1 cellular context compared by ENCODE assay signal in the genomic region with DNA sequence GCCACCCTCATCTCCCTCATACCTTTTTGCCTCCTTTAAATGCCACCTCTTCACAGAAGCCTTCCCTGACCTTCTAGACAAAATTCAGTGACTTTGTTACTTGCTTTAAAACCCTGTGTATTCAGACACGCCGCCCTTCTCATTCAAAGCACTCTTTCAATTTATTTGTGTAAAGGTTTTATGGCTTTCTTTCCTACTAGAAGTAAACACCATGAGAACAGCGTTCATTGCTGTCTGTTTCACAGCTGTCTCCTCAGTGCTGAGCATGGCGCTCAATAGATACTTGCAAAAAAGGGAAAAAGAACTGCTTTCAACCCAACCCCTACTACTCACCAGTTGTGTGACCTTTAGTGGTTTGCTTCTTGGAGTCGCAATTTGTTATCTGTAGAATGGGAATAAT.
TF ChIP-seq lines count a peak whose summit lies in the region.

No MANE protein-coding gene starts in this region.

TF ChIP-seq in WTC11, 78 proteins besides CTCF, POLR2A, EP300 and RAD21 (continued from another document):
- TF ChIP-seq, protein P1, sequence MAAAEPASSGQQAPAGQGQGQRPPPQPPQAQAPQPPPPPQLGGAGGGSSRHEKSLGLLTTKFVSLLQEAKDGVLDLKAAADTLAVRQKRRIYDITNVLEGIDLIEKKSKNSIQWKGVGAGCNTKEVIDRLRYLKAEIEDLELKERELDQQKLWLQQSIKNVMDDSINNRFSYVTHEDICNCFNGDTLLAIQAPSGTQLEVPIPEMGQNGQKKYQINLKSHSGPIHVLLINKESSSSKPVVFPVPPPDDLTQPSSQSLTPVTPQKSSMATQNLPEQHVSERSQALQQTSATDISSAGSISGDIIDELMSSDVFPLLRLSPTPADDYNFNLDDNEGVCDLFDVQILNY (CRISPR knock-in tag; IDR thresholded peaks at IDR 0.05): no peak
- no peak for TF ChIP-seq ELF4 (CRISPR knock-in tag; IDR thresholded peaks at IDR 0.05; ENCODE audit: low read depth)
- no peak for TF ChIP-seq NFYB (CRISPR knock-in tag; conservative IDR thresholded peaks at IDR 0.05; ENCODE audit: low read depth)
- TF ChIP-seq, protein P2, sequence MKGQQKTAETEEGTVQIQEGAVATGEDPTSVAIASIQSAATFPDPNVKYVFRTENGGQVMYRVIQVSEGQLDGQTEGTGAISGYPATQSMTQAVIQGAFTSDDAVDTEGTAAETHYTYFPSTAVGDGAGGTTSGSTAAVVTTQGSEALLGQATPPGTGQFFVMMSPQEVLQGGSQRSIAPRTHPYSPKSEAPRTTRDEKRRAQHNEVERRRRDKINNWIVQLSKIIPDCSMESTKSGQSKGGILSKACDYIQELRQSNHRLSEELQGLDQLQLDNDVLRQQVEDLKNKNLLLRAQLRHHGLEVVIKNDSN (CRISPR knock-in tag; IDR thresholded peaks at IDR 0.05): no peak
- TF ChIP-seq, protein P3, sequence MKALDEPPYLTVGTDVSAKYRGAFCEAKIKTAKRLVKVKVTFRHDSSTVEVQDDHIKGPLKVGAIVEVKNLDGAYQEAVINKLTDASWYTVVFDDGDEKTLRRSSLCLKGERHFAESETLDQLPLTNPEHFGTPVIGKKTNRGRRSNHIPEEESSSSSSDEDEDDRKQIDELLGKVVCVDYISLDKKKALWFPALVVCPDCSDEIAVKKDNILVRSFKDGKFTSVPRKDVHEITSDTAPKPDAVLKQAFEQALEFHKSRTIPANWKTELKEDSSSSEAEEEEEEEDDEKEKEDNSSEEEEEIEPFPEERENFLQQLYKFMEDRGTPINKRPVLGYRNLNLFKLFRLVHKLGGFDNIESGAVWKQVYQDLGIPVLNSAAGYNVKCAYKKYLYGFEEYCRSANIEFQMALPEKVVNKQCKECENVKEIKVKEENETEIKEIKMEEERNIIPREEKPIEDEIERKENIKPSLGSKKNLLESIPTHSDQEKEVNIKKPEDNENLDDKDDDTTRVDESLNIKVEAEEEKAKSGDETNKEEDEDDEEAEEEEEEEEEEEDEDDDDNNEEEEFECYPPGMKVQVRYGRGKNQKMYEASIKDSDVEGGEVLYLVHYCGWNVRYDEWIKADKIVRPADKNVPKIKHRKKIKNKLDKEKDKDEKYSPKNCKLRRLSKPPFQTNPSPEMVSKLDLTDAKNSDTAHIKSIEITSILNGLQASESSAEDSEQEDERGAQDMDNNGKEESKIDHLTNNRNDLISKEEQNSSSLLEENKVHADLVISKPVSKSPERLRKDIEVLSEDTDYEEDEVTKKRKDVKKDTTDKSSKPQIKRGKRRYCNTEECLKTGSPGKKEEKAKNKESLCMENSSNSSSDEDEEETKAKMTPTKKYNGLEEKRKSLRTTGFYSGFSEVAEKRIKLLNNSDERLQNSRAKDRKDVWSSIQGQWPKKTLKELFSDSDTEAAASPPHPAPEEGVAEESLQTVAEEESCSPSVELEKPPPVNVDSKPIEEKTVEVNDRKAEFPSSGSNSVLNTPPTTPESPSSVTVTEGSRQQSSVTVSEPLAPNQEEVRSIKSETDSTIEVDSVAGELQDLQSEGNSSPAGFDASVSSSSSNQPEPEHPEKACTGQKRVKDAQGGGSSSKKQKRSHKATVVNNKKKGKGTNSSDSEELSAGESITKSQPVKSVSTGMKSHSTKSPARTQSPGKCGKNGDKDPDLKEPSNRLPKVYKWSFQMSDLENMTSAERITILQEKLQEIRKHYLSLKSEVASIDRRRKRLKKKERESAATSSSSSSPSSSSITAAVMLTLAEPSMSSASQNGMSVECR (CRISPR knock-in tag; IDR thresholded peaks at IDR 0.05; ENCODE audit: borderline replicate concordance): no peak
- TF ChIP-seq, protein P4, sequence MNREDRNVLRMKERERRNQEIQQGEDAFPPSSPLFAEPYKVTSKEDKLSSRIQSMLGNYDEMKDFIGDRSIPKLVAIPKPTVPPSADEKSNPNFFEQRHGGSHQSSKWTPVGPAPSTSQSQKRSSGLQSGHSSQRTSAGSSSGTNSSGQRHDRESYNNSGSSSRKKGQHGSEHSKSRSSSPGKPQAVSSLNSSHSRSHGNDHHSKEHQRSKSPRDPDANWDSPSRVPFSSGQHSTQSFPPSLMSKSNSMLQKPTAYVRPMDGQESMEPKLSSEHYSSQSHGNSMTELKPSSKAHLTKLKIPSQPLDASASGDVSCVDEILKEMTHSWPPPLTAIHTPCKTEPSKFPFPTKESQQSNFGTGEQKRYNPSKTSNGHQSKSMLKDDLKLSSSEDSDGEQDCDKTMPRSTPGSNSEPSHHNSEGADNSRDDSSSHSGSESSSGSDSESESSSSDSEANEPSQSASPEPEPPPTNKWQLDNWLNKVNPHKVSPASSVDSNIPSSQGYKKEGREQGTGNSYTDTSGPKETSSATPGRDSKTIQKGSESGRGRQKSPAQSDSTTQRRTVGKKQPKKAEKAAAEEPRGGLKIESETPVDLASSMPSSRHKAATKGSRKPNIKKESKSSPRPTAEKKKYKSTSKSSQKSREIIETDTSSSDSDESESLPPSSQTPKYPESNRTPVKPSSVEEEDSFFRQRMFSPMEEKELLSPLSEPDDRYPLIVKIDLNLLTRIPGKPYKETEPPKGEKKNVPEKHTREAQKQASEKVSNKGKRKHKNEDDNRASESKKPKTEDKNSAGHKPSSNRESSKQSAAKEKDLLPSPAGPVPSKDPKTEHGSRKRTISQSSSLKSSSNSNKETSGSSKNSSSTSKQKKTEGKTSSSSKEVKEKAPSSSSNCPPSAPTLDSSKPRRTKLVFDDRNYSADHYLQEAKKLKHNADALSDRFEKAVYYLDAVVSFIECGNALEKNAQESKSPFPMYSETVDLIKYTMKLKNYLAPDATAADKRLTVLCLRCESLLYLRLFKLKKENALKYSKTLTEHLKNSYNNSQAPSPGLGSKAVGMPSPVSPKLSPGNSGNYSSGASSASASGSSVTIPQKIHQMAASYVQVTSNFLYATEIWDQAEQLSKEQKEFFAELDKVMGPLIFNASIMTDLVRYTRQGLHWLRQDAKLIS (CRISPR knock-in tag; IDR thresholded peaks at IDR 0.05; ENCODE audit: borderline replicate concordance): no peak
- TF ChIP-seq GTF2I (CRISPR knock-in tag; conservative IDR thresholded peaks at IDR 0.05): no peak
- TF ChIP-seq SMAD4 (CRISPR knock-in tag; IDR thresholded peaks at IDR 0.05): no peak
- TF ChIP-seq NR2C2 (CRISPR knock-in tag; IDR thresholded peaks at IDR 0.05): no peak
- TF ChIP-seq, protein P5, sequence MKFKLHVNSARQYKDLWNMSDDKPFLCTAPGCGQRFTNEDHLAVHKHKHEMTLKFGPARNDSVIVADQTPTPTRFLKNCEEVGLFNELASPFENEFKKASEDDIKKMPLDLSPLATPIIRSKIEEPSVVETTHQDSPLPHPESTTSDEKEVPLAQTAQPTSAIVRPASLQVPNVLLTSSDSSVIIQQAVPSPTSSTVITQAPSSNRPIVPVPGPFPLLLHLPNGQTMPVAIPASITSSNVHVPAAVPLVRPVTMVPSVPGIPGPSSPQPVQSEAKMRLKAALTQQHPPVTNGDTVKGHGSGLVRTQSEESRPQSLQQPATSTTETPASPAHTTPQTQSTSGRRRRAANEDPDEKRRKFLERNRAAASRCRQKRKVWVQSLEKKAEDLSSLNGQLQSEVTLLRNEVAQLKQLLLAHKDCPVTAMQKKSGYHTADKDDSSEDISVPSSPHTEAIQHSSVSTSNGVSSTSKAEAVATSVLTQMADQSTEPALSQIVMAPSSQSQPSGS (CRISPR knock-in tag; IDR thresholded peaks at IDR 0.05; ENCODE audit: borderline replicate concordance, low read depth): no peak
